Comparison of ENCODE assay signal across 20 cellular contexts in genomic region chr5:174752121-174752520, GRCh38. TPM values are rescaled to one million over a fixed set of nuclear protein-coding genes. Genes with fewer than 3 reads are reported as not detected.
A peak's percentile ranks its signal among the peaks of the same experiment; 100 is the strongest.
DNase-seq lines count a peak whose midpoint lies in the region; ATAC-seq and TF ChIP-seq lines count a peak whose summit lies in the region.
"Had no signal": no experiment of that assay in that cellular context is flagged by ENCODE, and none has a peak within 500 bp of the region (broad histone marks: within the 10 kb centered on the region; RNA-seq: fewer than 3 reads in every experiment).

No MANE protein-coding gene starts in this region.

- no peaks in the 10 kb centered on the region for H3K4me1 ChIP-seq in ES-I3 (ENCODE audit: insufficient read depth, low read length)
- H3K4me1 ChIP-seq in SJCRH30 = no peaks in the 10 kb centered on the region
- H3K4me1 ChIP-seq in neural progenitor cell = no peaks in the 10 kb centered on the region
- H3K4me1 ChIP-seq in CD8-positive, alpha-beta memory T cell (ENCODE audit: insufficient read depth, low read length) = no peaks in the 10 kb centered on the region

- no peak overlapping the region for H2AFZ ChIP-seq in neural progenitor cell (replicated peaks)

- H3K27ac Mint-ChIP-seq in glutamatergic neuron (ENCODE audit: unreplicated experiment) (no peak overlapping the region), neural progenitor cell (no peak overlapping the region)
- H3K27ac Mint-ChIP-seq in CD8-positive, alpha-beta memory T cell = no peak overlapping the region
- H3K27ac Mint-ChIP-seq: activated CD8-positive, alpha-beta T cell treated with anti-CD3 and anti-CD28 coated beads for 36 hours had no signal

- H3K36me3 Mint-ChIP-seq in glutamatergic neuron (ENCODE audit: unreplicated experiment) (no peaks in the 10 kb centered on the region), neural progenitor cell (peaks cover 2% of the 10 kb centered on the region)
- H3K36me3 Mint-ChIP-seq in CD8-positive, alpha-beta memory T cell = no peaks in the 10 kb centered on the region

- peaks cover 19% of the 10 kb centered on the region for H3K27me3 ChIP-seq in SJCRH30
- peaks cover 74% of the 10 kb centered on the region for H3K27me3 ChIP-seq in neural progenitor cell
- peaks cover 10% of the 10 kb centered on the region for H3K27me3 ChIP-seq in CD8-positive, alpha-beta memory T cell (ENCODE audit: insufficient read depth, low read length, poor library complexity, severe bottlenecking)

- H3K9me3 Mint-ChIP-seq in glutamatergic neuron (ENCODE audit: unreplicated experiment) = no peaks in the 10 kb centered on the region
- no peaks in the 10 kb centered on the region for H3K9me3 Mint-ChIP-seq in neural progenitor cell
- peaks cover 0 to 2% (median 0%) of the 10 kb centered on the region in 5 donors for H3K9me3 Mint-ChIP-seq in CD8-positive, alpha-beta memory T cell
- H3K9me3 Mint-ChIP-seq: activated CD8-positive, alpha-beta T cell treated with anti-CD3 and anti-CD28 coated beads for 36 hours had no signal

- POLR2A ChIA-PET in CD8-positive, alpha-beta memory T cell (lab: Charles Lee) = no interaction called here

- H3K4me2 ChIP-seq in neural progenitor cell = peak overlapping the region; percentile 98

- no peaks in the 10 kb centered on the region for H3K4me1 Mint-ChIP-seq in glutamatergic neuron (ENCODE audit: low read depth, unreplicated experiment)
- peaks cover 9% of the 10 kb centered on the region for H3K4me1 Mint-ChIP-seq in neural progenitor cell
- H3K4me1 Mint-ChIP-seq in CD8-positive, alpha-beta memory T cell = no peaks in the 10 kb centered on the region

- peak overlapping the region; percentile 63 for H3K4me3 ChIP-seq in SJCRH30
- peak overlapping the region; percentile 68 for H3K4me3 ChIP-seq in neural progenitor cell
- no peak overlapping the region for H3K4me3 ChIP-seq in CD8-positive, alpha-beta memory T cell (ENCODE audit: low read length)
- H3K4me3 ChIP-seq: mucosa of descending colon had no signal

- H3K36me3 ChIP-seq in ES-I3 (ENCODE audit: insufficient read depth, low read length) = no peaks in the 10 kb centered on the region
- H3K36me3 ChIP-seq in SJCRH30 = no peaks in the 10 kb centered on the region
- no peaks in the 10 kb centered on the region for H3K36me3 ChIP-seq in neural progenitor cell
- no peaks in the 10 kb centered on the region for H3K36me3 ChIP-seq in CD8-positive, alpha-beta memory T cell (ENCODE audit: insufficient read depth, low read length)
- H3K36me3 ChIP-seq: heart left ventricle had no signal

- peaks cover 25% of the 10 kb centered on the region for H3F3A ChIP-seq in neural progenitor cell (ENCODE audit: low read depth)

- H4K20me1 ChIP-seq in neural progenitor cell (ENCODE audit: low read depth) = no peaks in the 10 kb centered on the region

- H3K4me3 Mint-ChIP-seq in glutamatergic neuron (ENCODE audit: unreplicated experiment) (peak overlapping the region; percentile 81), neural progenitor cell (peak overlapping the region; percentile 85)
- H3K4me3 Mint-ChIP-seq in CD8-positive, alpha-beta memory T cell = no peak overlapping the region
- H3K4me3 Mint-ChIP-seq: activated CD8-positive, alpha-beta T cell treated with anti-CD3 and anti-CD28 coated beads for 36 hours had no signal

- CTCF ChIA-PET in CD8-positive, alpha-beta memory T cell (lab: Charles Lee) = no interaction called here

- no peak for DNase-seq in SJCRH30
- no peak for DNase-seq in glutamatergic neuron
- DNase-seq in neural progenitor cell (ENCODE audit: low spot score) = no peak
- no peak for DNase-seq in activated effector memory CD4-positive, alpha-beta T cell treated with anti-CD3 and anti-CD28 coated beads, Interleukin-2, amount 50 U/mL, for 16 hours
- DNase-seq in CD8-positive, alpha-beta memory T cell = no peak
- DNase-seq: activated CD8-positive, alpha-beta T cell treated with anti-CD3 and anti-CD28 coated beads for 36 hours; activated T-cell treated with anti-CD3 and anti-CD28 coated beads, Interleukin-2, amount 50 U/mL, for 1 hour; DMS 273 treated with DMSO at 0.1 percent for 48 hours; GDM1; HCEC 1CT; heart left ventricle; KG1; mucosa of descending colon; NCI-H146; NCI-H526 had no signal

- peaks cover 7% of the 10 kb centered on the region for H3K27me3 Mint-ChIP-seq in glutamatergic neuron (ENCODE audit: unreplicated experiment)
- peaks cover 23% of the 10 kb centered on the region for H3K27me3 Mint-ChIP-seq in neural progenitor cell (ENCODE audit: insufficient read depth, low read depth)
- peaks cover 16 to 48% of the 10 kb centered on the region in 2 donors for H3K27me3 Mint-ChIP-seq in CD8-positive, alpha-beta memory T cell

- ATAC-seq in GM18861 (IDR thresholded peaks at IDR 0.05; ENCODE audit: unreplicated experiment) (no peak), HG03432 (IDR thresholded peaks at IDR 0.05; ENCODE audit: unreplicated experiment) (no peak)
- ATAC-seq: activated CD8-positive, alpha-beta T cell treated with anti-CD3 and anti-CD28 coated beads for 36 hours; heart left ventricle; mucosa of descending colon had no signal

- H3K27ac ChIP-seq in SJCRH30 (no peak overlapping the region), neural progenitor cell (no peak overlapping the region)
- no peak overlapping the region for H3K27ac ChIP-seq in CD8-positive, alpha-beta memory T cell (ENCODE audit: low read depth, low read length)
- H3K27ac ChIP-seq: C4-2B, heart left ventricle, RWPE1 had no signal

- H3K9me3 ChIP-seq in ES-I3 (ENCODE audit: control insufficient read depth, insufficient read depth, low read length) (no peaks in the 10 kb centered on the region), SJCRH30 (replicated peaks) (no peaks in the 10 kb centered on the region; the same call in 1 of the 2 replicates), neural progenitor cell (ENCODE audit: low read depth) (no peaks in the 10 kb centered on the region)
- H3K9me3 ChIP-seq in CD8-positive, alpha-beta memory T cell (ENCODE audit: low read length) = no peaks in the 10 kb centered on the region
- H3K9me3 ChIP-seq: heart left ventricle, mucosa of descending colon had no signal

- no peak for TF ChIP-seq CTCF in glutamatergic neuron (IDR thresholded peaks at IDR 0.05; ENCODE audit: partially characterized antibody, unreplicated experiment)
- TF ChIP-seq CTCF in neural progenitor cell (IDR thresholded peaks at IDR 0.05) = no peak

- H3K9ac ChIP-seq in ES-I3 (ENCODE audit: low read depth, low read length) = peak overlapping the region; percentile 87; the same call in 1 of the 2 replicates
- H3K9ac ChIP-seq in neural progenitor cell = no peak overlapping the region

- H3K79me2 ChIP-seq in neural progenitor cell (ENCODE audit: low read depth) = no peaks in the 10 kb centered on the region

RNA-seq across cellular contexts. Expression of gene MSX2, which starts 27.7 kb away (rescaled TPM):
- 7.0 and 7.8 TPM in 2 replicates for total RNA-seq in SJCRH30 (2014; rRNA removed; shearing (Covaris generic))
- total RNA-seq in glutamatergic neuron (ENCODE audit: unreplicated experiment) (not detected), neural progenitor cell (ENCODE audit: low replicate concordance) (0.30 and 0.93 TPM in 2 replicates)
- not detected for total RNA-seq in CD8-positive, alpha-beta memory T cell
- polyA plus RNA-seq in CD8-positive, alpha-beta memory T cell = not detected
- total RNA-seq: activated CD8-positive, alpha-beta T cell treated with anti-CD3 and anti-CD28 coated beads for 36 hours had no signal

Comparison
In these comparisons a context has a peak if more than half of its experiments do, and no peak if none do; other contexts are left out.
1. H3K4me3 Mint-ChIP-seq: peak in glutamatergic neuron (single experiment) and neural progenitor cell (single experiment); none in CD8-positive, alpha-beta memory T cell (0 of 7).